35 cellular contexts compared by ENCODE assay signal in genomic region chr20:39576786-39577185, GRCh38.
"Had no signal": no experiment of that assay in that cellular context is flagged by ENCODE, and none has a peak within 500 bp of the region (broad histone marks: within the 10 kb centered on the region; RNA-seq: fewer than 3 reads in every experiment).

No MANE protein-coding gene starts in this region.

- H3K9me3 Mint-ChIP-seq: activated T-cell treated with anti-CD3 and anti-CD28 coated beads, Interleukin-2, amount 50 U/mL, for 4 hours; activated T-helper 1 cell treated with anti-CD3 and anti-CD28 coated beads, Interleukin-12 subunit alpha, Interleukin-12 subunit beta, Interleukin-2, Interleukin-4 antibody, amounts not matched to agents 30 ng/mL and 10 ng/mL and 1 ng/mL, durations not matched to agents 14 hours and 24 hours and 36 hours; T-helper 1 cell treated with Interleukin-12 subunit alpha and Interleukin-12 subunit beta and Interleukin-4 antibody, amounts not matched to agents 30 μg/mL and 1 μg/mL, for 36 hours; T-helper 2 cell treated with Interferon-gamma antibody and Interleukin-4, amounts not matched to agents 5 μg/mL and 100 μg/mL, for 36 hours had no signal

- H3K9me3 ChIP-seq: adrenal gland, MG63, Peyer's patch, SJSA1, SK-N-SH had no signal

- H3K4me2 ChIP-seq: SK-N-SH had no signal

- H3K4me1 Mint-ChIP-seq: activated B cell treated with CpG ODN at 0.5 μM for 24 hours; brain; central memory CD8-positive, alpha-beta T cell had no signal

- H3K27ac Mint-ChIP-seq: activated B cell treated with CpG ODN at 0.5 μM for 24 hours; activated CD4-positive, alpha-beta memory T cell treated with anti-CD3 and anti-CD28 coated beads for 36 hours; activated naive CD4-positive, alpha-beta T cell treated with anti-CD3 and anti-CD28 coated beads for 36 hours; activated naive CD4-positive, alpha-beta T cell treated with anti-CD3 and anti-CD28 coated beads, Interleukin-2, amount 50 U/mL, for 72 hours; activated T-helper 1 cell treated with anti-CD3 and anti-CD28 coated beads, Interleukin-12 subunit alpha, Interleukin-12 subunit beta, Interleukin-2, Interleukin-4 antibody, amounts not matched to agents 30 ng/mL and 10 ng/mL and 1 ng/mL, durations not matched to agents 14 hours and 24 hours and 36 hours; brain; T-helper 1 cell treated with Interleukin-12 subunit alpha and Interleukin-12 subunit beta and Interleukin-4 antibody, amounts not matched to agents 30 μg/mL and 1 μg/mL, for 36 hours; T-helper 2 cell treated with Interferon-gamma antibody and Interleukin-4, amounts not matched to agents 5 μg/mL and 100 μg/mL, for 36 hours had no signal

- DNase-seq: activated B cell treated with CpG ODN at 0.5 μM for 24 hours; activated CD4-positive, alpha-beta memory T cell treated with anti-CD3 and anti-CD28 coated beads for 36 hours; activated CD4-positive, alpha-beta T cell treated with anti-CD3 and anti-CD28 coated beads for 4 hours; activated CD4-positive, alpha-beta T cell treated with anti-CD3 and anti-CD28 coated beads, Interleukin-2, amount 50 U/mL, for 1 hour; activated CD4-positive, CD25-positive, alpha-beta regulatory T cell treated with anti-CD3 and anti-CD28 coated beads, Interleukin-2, amount 50 U/mL, for 72 hours; activated CD8-positive, alpha-beta memory T cell treated with anti-CD3 and anti-CD28 coated beads, Interleukin-2, amount 50 U/mL, for 4 hours; activated gamma-delta T cell treated with Interleukin-2 at 50 U/mL for 16 hours; activated naive CD4-positive, alpha-beta T cell treated with anti-CD3 and anti-CD28 coated beads for 36 hours; activated T-cell treated with anti-CD3 and anti-CD28 coated beads for 4 hours; activated T-cell treated with anti-CD3 and anti-CD28 coated beads, Interleukin-2, amount 50 U/mL, for 4 hours; adrenal gland; Karpas-422; KBM-7; MG63; NCI-H1048; NCI-H1105 treated with DMSO at 0.1 percent for 48 hours; NCI-H1436; NCI-H1694; NCI-H1930; NCI-H2081 treated with DMSO at 0.1 percent for 48 hours; NCI-H226; NCI-H524 treated with DMSO at 0.1 percent for 48 hours; NK-92 treated with Interleukin-12 subunit alpha and Interleukin-12 subunit beta, amount 100 ng/mL, for 24 hours; PC-3; Peyer's patch; SHP77; SK-N-SH had no signal

- H3K27ac ChIP-seq: adrenal gland, cardiac muscle cell, Peyer's patch, SJSA1 had no signal

- ATAC-seq: activated naive CD4-positive, alpha-beta T cell treated with anti-CD3 and anti-CD28 coated beads, Interleukin-2, amount 50 U/mL, for 72 hours; activated T-cell treated with anti-CD3 and anti-CD28 coated beads, Interleukin-2, amount 50 U/mL, for 4 hours; PC-3 had no signal

- H3K27me3 ChIP-seq: adrenal gland, cardiac muscle cell, MG63, Peyer's patch, SJSA1 had no signal

- H3K36me3 ChIP-seq: adrenal gland, cardiac muscle cell, MG63, Peyer's patch, SJSA1 had no signal

- H3K4me3 ChIP-seq: adrenal gland, cardiac muscle cell, MG63, Peyer's patch, SJSA1 had no signal

- H3K36me3 Mint-ChIP-seq: activated CD4-positive, alpha-beta memory T cell treated with anti-CD3 and anti-CD28 coated beads for 36 hours; activated naive CD4-positive, alpha-beta T cell treated with anti-CD3 and anti-CD28 coated beads, Interleukin-2, amount 50 U/mL, for 72 hours; brain had no signal

- H3K4me1 ChIP-seq: adrenal gland, Peyer's patch, SJSA1 had no signal

- H3K27me3 Mint-ChIP-seq: activated CD4-positive, alpha-beta memory T cell treated with anti-CD3 and anti-CD28 coated beads for 36 hours; central memory CD8-positive, alpha-beta T cell had no signal

- H3K4me3 Mint-ChIP-seq: activated B cell treated with CpG ODN at 0.5 μM for 24 hours; activated CD4-positive, alpha-beta memory T cell treated with anti-CD3 and anti-CD28 coated beads for 36 hours; activated naive CD4-positive, alpha-beta T cell treated with anti-CD3 and anti-CD28 coated beads for 36 hours; activated T-cell treated with anti-CD3 and anti-CD28 coated beads, Interleukin-2, amount 50 U/mL, for 4 hours; activated T-helper 1 cell treated with anti-CD3 and anti-CD28 coated beads, Interleukin-12 subunit alpha, Interleukin-12 subunit beta, Interleukin-2, Interleukin-4 antibody, amounts not matched to agents 30 ng/mL and 10 ng/mL and 1 ng/mL, durations not matched to agents 14 hours and 24 hours and 36 hours; brain; central memory CD8-positive, alpha-beta T cell; T-helper 1 cell treated with Interleukin-12 subunit alpha and Interleukin-12 subunit beta and Interleukin-4 antibody, amounts not matched to agents 30 μg/mL and 1 μg/mL, for 36 hours; T-helper 2 cell treated with Interferon-gamma antibody and Interleukin-4, amounts not matched to agents 5 μg/mL and 100 μg/mL, for 36 hours had no signal

- H3K9ac ChIP-seq: SK-N-SH had no signal
